Comparison of ENCODE assay signal across 24 cellular contexts in the genomic region with DNA sequence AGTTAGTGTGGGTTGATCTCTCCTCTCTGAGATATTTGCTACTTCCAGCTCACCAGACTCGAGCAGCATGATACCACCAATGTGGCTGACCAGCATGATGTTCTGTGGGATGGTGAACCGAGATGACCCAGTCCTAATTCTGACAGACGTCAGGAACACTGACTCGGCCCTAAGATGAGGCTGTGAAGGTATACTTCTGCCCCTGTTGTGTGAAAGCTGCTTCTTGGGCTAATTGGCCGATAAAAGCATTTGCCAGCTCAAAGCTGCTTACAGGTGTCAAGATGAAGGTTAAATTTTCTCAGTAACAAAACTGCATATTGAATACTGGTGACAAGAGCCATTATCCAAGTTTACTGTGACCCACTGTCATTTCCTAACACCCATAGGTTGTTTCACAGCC.
"Had no signal": no experiment of that assay in that cellular context is flagged by ENCODE, and none has a peak within 500 bp of the region (broad histone marks: within the 10 kb centered on the region; RNA-seq: fewer than 3 reads in every experiment).

No MANE protein-coding gene starts in this region.

- H3K36me3 ChIP-seq: gastrocnemius medialis, heart left ventricle, lower lobe of right lung, pancreas, right lobe of liver, suprapubic skin, transverse colon, vagina had no signal

- H3K27me3 ChIP-seq: right lobe of liver, vagina had no signal

- ATAC-seq: esophagus mucosa; gastrocnemius medialis; heart left ventricle; left colon; left ventricle myocardium superior; natural killer cell; pancreas; stimulated activated naive CD8-positive, alpha-beta T cell treated with anti-CD3 and anti-CD28 coated beads, Interleukin-15, amount 100 ng/mL, for 72 hours had no signal

- H3K27ac ChIP-seq: epithelial cell of prostate, gastrocnemius medialis, heart left ventricle, hepatocyte, lower lobe of right lung, pancreas, right lobe of liver, suprapubic skin, transverse colon, vagina had no signal

- H3K9me3 ChIP-seq: gastrocnemius medialis, heart left ventricle, lower lobe of right lung, pancreas, right lobe of liver, suprapubic skin, transverse colon, vagina had no signal

- H3K4me1 ChIP-seq: gastrocnemius medialis, pancreas, right lobe of liver had no signal

- H3K4me3 ChIP-seq: gastrocnemius medialis, heart left ventricle, hepatocyte, lower lobe of right lung, pancreas, right lobe of liver, suprapubic skin, transverse colon, vagina had no signal

- DNase-seq: cerebellar nuclear complex; cortex of kidney; effector CD4-positive, alpha-beta T cell; foreskin fibroblast; gastrocnemius medialis; kidney glomerular epithelial cell; left colon; left ventricle myocardium superior; natural killer cell; occipital lobe; retina; right lobe of liver; stimulated activated CD4-positive, alpha-beta T cell treated with anti-CD3 and anti-CD28 coated beads, Interleukin-2, amount 100 ng/mL, for 24 hours; stimulated activated naive CD4-positive, alpha-beta T cell; stimulated activated naive CD8-positive, alpha-beta T cell treated with anti-CD3 and anti-CD28 coated beads, Interleukin-15, amount 100 ng/mL, for 72 hours; transverse colon had no signal
